In genomic region chr7:140714331-140715040, GRCh38 we compare ENCODE assay signal across 28 cellular contexts. TPM values are rescaled to one million over a fixed set of nuclear protein-coding genes. Genes with fewer than 3 reads are reported as not detected.
DNase-seq lines count a peak whose midpoint lies in the region; ATAC-seq lines count a peak whose summit lies in the region.
"Had no signal": no experiment of that assay in that cellular context is flagged by ENCODE, and none has a peak within 500 bp of the region (broad histone marks: within the 10 kb centered on the region; RNA-seq: fewer than 3 reads in every experiment).

No MANE protein-coding gene starts in this region.

- H3K4me1 ChIP-seq in CD4-positive, CD25-positive, alpha-beta regulatory T cell (ENCODE audit: control insufficient read depth, insufficient read depth, low read length, poor library complexity, severe bottlenecking), result no peaks in the 10 kb centered on the region
- H3K4me1 ChIP-seq: SJSA1 had no signal

- DNase-seq in NCI-H510A treated with DMSO at 0.1 percent for 48 hours (lab: John Stamatoyannopoulos, UW) (peak; percentile 9), NCI-H510A (lab: John Stamatoyannopoulos, UW) (no peak), left lobe of liver (ENCODE audit: low spot score) (no peak), NCI-H446 treated with DMSO at 0.1 percent for 48 hours (lab: John Stamatoyannopoulos, UW) (no peak), UCSD-AML1 (lab: John Stamatoyannopoulos, UW; ENCODE audit: unreplicated experiment) (no peak)
- no peak for DNase-seq in CD4-positive, CD25-positive, alpha-beta regulatory T cell
- no peak for DNase-seq in effector memory CD8-positive, alpha-beta T cell
- DNase-seq: CD8-positive, alpha-beta memory T cell; DMS79 treated with DMSO at 0.1 percent for 48 hours; GF-D8; H9; Kasumi-1; NCI-H1092 treated with DMSO at 0.1 percent for 48 hours; NCI-H1436; NCI-H187; NCI-H2081 treated with DMSO at 0.1 percent for 48 hours; NCI-H2171 treated with DMSO at 0.1 percent for 48 hours; NCI-H345; NCI-H526 had no signal

- no peaks in the 10 kb centered on the region for H3K27me3 ChIP-seq in CD4-positive, CD25-positive, alpha-beta regulatory T cell (ENCODE audit: control insufficient read depth, insufficient read depth, low read length)
- H3K27me3 ChIP-seq: SJSA1 had no signal

- no peaks in the 10 kb centered on the region for H3K9me3 ChIP-seq in CD4-positive, CD25-positive, alpha-beta regulatory T cell (ENCODE audit: control insufficient read depth in 2 of 2, low read length in 2 of 2)
- H3K9me3 ChIP-seq: SJSA1 had no signal

- peaks cover 3% of the 10 kb centered on the region for H3K36me3 ChIP-seq in CD4-positive, CD25-positive, alpha-beta regulatory T cell (ENCODE audit: control insufficient read depth, insufficient read depth, low read length)
- H3K36me3 ChIP-seq: SJSA1 had no signal

- H3K36me3 Mint-ChIP-seq in CD4-positive, CD25-positive, alpha-beta regulatory T cell, result peaks cover 21% of the 10 kb centered on the region
- no peaks in the 10 kb centered on the region for H3K36me3 Mint-ChIP-seq in effector memory CD8-positive, alpha-beta T cell (ENCODE audit: insufficient read depth)

- no peak for ATAC-seq in CD4-positive, CD25-positive, alpha-beta regulatory T cell (ENCODE audit: low read depth in 2 of 2)
- ATAC-seq in effector memory CD8-positive, alpha-beta T cell (replicated peaks), result peak; percentile 89
- ATAC-seq in left lobe of liver (peak; percentile 93), HG02571 (IDR thresholded peaks at IDR 0.05; ENCODE audit: unreplicated experiment) (no peak)
- ATAC-seq: GM23338, Right ventricle myocardium inferior had no signal

- no peaks in the 10 kb centered on the region for H3K27me3 Mint-ChIP-seq in CD4-positive, CD25-positive, alpha-beta regulatory T cell
- H3K27me3 Mint-ChIP-seq in effector memory CD8-positive, alpha-beta T cell, result no peaks in the 10 kb centered on the region
- H3K27me3 Mint-ChIP-seq: B cell; CD8-positive, alpha-beta memory T cell had no signal

- no peaks in the 10 kb centered on the region for H3K9me3 Mint-ChIP-seq in CD4-positive, CD25-positive, alpha-beta regulatory T cell
- no peaks in the 10 kb centered on the region for H3K9me3 Mint-ChIP-seq in effector memory CD8-positive, alpha-beta T cell
- H3K9me3 Mint-ChIP-seq: CD8-positive, alpha-beta memory T cell had no signal

- H3K4me3 Mint-ChIP-seq in CD4-positive, CD25-positive, alpha-beta regulatory T cell, result no peak overlapping the region
- H3K4me3 Mint-ChIP-seq in effector memory CD8-positive, alpha-beta T cell, result peak overlapping the region; percentile 1 to 19
- H3K4me3 Mint-ChIP-seq: B cell, GM23338, H9 had no signal

- no peak overlapping the region for H3K4me3 ChIP-seq in CD4-positive, CD25-positive, alpha-beta regulatory T cell (ENCODE audit: low read depth, low read length)
- H3K4me3 ChIP-seq: GM23338, PC-9, SJSA1 had no signal

- peak overlapping the region in 2 of 3 donors; percentile 47 to 73 for H3K27ac Mint-ChIP-seq in CD4-positive, CD25-positive, alpha-beta regulatory T cell
- H3K27ac Mint-ChIP-seq in effector memory CD8-positive, alpha-beta T cell, result peak overlapping the region; percentile 26 to 46
- H3K27ac Mint-ChIP-seq: B cell, GM23338, H9 had no signal

- no peak overlapping the region for H3K27ac ChIP-seq in CD4-positive, CD25-positive, alpha-beta regulatory T cell (ENCODE audit: insufficient read depth, low read length, poor library complexity, severe bottlenecking)
- H3K27ac ChIP-seq: 22Rv1, C4-2B, HL-60, PC-9, SJSA1 had no signal

- H3K4me1 Mint-ChIP-seq in CD4-positive, CD25-positive, alpha-beta regulatory T cell, result peaks cover 0 to 2% (median 0%) of the 10 kb centered on the region in 4 donors
- peaks cover 4 to 10% of the 10 kb centered on the region in 2 donors for H3K4me1 Mint-ChIP-seq in effector memory CD8-positive, alpha-beta T cell (ENCODE audit: low read depth in 2 of 2)
- H3K4me1 Mint-ChIP-seq: GM23338, H9 had no signal

RNA-seq across cellular contexts. Expression of gene NDUFB2, which starts 18.0 kb away (rescaled TPM):
- total RNA-seq in CD4-positive, CD25-positive, alpha-beta regulatory T cell, result 91.5 TPM
- 100 to 1,000 TPM; 388 to 529 (median 432) TPM for polyA plus RNA-seq in CD4-positive, CD25-positive, alpha-beta regulatory T cell
- total RNA-seq in left lobe of liver, result 146 TPM

RNA-seq across cellular contexts. Expression of gene ADCK2, which starts 41.7 kb away (rescaled TPM):
- 14.3 TPM for total RNA-seq in CD4-positive, CD25-positive, alpha-beta regulatory T cell
- polyA plus RNA-seq in CD4-positive, CD25-positive, alpha-beta regulatory T cell, result 10 to 100 TPM; 29.9 to 35.2 (median 32.1) TPM
- total RNA-seq in left lobe of liver, result 11.7 TPM

Comparison
In these comparisons a context has a peak if more than half of its experiments do, and no peak if none do; other contexts are left out.
1. ATAC-seq: peak in effector memory CD8-positive, alpha-beta T cell (single experiment) and left lobe of liver (single experiment); none in CD4-positive, CD25-positive, alpha-beta regulatory T cell (0 of 2) and HG02571 (single experiment).
2. H3K4me3 Mint-ChIP-seq: peak in effector memory CD8-positive, alpha-beta T cell (2 of 2); none in CD4-positive, CD25-positive, alpha-beta regulatory T cell (0 of 4).